18 cellular contexts compared by ENCODE assay signal in the genomic region with DNA sequence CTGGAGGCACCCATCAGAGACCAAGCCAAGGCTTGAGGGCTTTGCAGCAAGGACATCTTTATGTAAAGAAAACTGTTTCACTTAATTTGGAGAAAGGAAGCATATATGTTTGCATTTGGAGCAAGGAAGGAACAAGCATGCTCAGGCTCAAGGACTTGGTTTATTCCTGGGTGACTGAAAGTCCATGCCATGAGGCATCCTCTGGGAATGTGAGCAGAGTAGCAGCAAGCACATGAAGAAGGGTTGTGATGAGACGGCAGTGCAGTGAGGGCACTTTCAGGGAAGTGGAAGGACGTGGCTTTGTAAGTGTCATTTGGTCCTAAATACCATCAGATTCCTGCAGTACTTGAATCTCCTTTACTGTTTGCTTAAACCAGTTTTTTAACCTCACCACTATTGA. TPM values are rescaled to one million over a fixed set of nuclear protein-coding genes. Genes with fewer than 3 reads are reported as not detected.
DNase-seq lines count a peak whose midpoint lies in the region; FAIRE-seq and TF ChIP-seq lines count a peak whose summit lies in the region.
"Had no signal": no experiment of that assay in that cellular context is flagged by ENCODE, and none has a peak within 500 bp of the region (broad histone marks: within the 10 kb centered on the region; RNA-seq: fewer than 3 reads in every experiment).

No MANE protein-coding gene starts in this region.

- no peaks in the 10 kb centered on the region for H4K20me1 ChIP-seq in GM23248 (ENCODE audit: insufficient read depth)

- no peak overlapping the region for H3K9ac ChIP-seq in GM23248

- WGBS in GM23248 (ENCODE audit: low coverage in 1 of 2, low lambda C conversion rate in 2 of 2, missing lambda C conversion rate in 2 of 2), 2 experiments, result 40 to 43% methylated on average over 2 of the region's 2 CpGs
- 85% methylated on average over 2 of the region's 2 CpGs for WGBS in esophagus muscularis mucosa

- no peak overlapping the region for H3K4me2 ChIP-seq in GM23248 (ENCODE audit: unreplicated experiment)

- in situ Hi-C loops in GM23248 (cut with MboI), result no loop called here

- H3K79me2 ChIP-seq in GM23248 (ENCODE audit: insufficient read depth), result no peaks in the 10 kb centered on the region

- intact Hi-C loops in esophagus muscularis mucosa (cut with DNase I), result loop anchor here (10.0 kb wide), 1 partner anchor 103 kb away; no protein-coding TSS in a partner anchor

- no peaks in the 10 kb centered on the region for H3K36me3 ChIP-seq in GM23248 (ENCODE audit: low read depth)
- peaks cover 3% of the 10 kb centered on the region for H3K36me3 ChIP-seq in bronchial epithelial cell (ENCODE audit: control insufficient read depth, insufficient read depth, low read length)
- H3K36me3 ChIP-seq in esophagus muscularis mucosa, result no peaks in the 10 kb centered on the region
- H3K36me3 ChIP-seq: sigmoid colon had no signal

- no peak overlapping the region for H2AFZ ChIP-seq in GM23248

- peaks cover 14% of the 10 kb centered on the region for H3F3A ChIP-seq in GM23248 (ENCODE audit: insufficient read depth)

- peaks cover 17% of the 10 kb centered on the region for H3K4me1 ChIP-seq in GM23248 (ENCODE audit: insufficient read depth)
- no peaks in the 10 kb centered on the region for H3K4me1 ChIP-seq in esophagus muscularis mucosa
- H3K4me1 ChIP-seq: BE2C had no signal

- no peaks in the 10 kb centered on the region for H3K9me3 ChIP-seq in AG04450 (ENCODE audit: control insufficient read depth, insufficient read depth, low read length)
- H3K9me3 ChIP-seq in GM23248 (ENCODE audit: low read depth), result no peaks in the 10 kb centered on the region
- no peaks in the 10 kb centered on the region for H3K9me3 ChIP-seq in esophagus muscularis mucosa
- H3K9me3 ChIP-seq: BE2C, mucosa of descending colon, sigmoid colon had no signal

- no peak for FAIRE-seq in bronchial epithelial cell (lab: Jason Lieb, UNC)
- FAIRE-seq: GM19239 had no signal

- TF ChIP-seq EP300 in esophagus muscularis mucosa (IDR thresholded peaks at IDR 0.05), result no peak

- POLR2A ChIA-PET in AG04450 (lab: Yijun Ruan, JAX), result no interaction called here

- CTCF ChIA-PET in AG04450 (lab: Charles Lee), result interaction anchor here (1.0 to 1.5 kb wide), 4 partner anchors 25 to 108 kb away, joined by 3 to 6 read pairs (median 3); no protein-coding TSS in a partner anchor

- H3K27me3 ChIP-seq in AG04450 (ENCODE audit: control insufficient read depth, insufficient read depth, low read length) (no peaks in the 10 kb centered on the region), GM23248 (replicated peaks; ENCODE audit: insufficient read depth) (no peaks in the 10 kb centered on the region), bronchial epithelial cell (ENCODE audit: control insufficient read depth, insufficient read depth, low read length) (no peaks in the 10 kb centered on the region), esophagus muscularis mucosa (no peaks in the 10 kb centered on the region)
- H3K27me3 ChIP-seq: BE2C, sigmoid colon had no signal

- TF ChIP-seq POLR2A in esophagus muscularis mucosa (IDR thresholded peaks at IDR 0.05; ENCODE audit: low read depth), result no peak

- no peak overlapping the region for H3K4me3 ChIP-seq in AG04450 (ENCODE audit: low read depth, low read length)
- H3K4me3 ChIP-seq in GM23248, result no peak overlapping the region
- no peak overlapping the region for H3K4me3 ChIP-seq in bronchial epithelial cell (ENCODE audit: low read depth, low read length)
- no peak overlapping the region for H3K4me3 ChIP-seq in esophagus muscularis mucosa
- H3K4me3 ChIP-seq: mucosa of descending colon, sigmoid colon, SK-N-MC had no signal

- no peak for TF ChIP-seq CTCF in AG04450 (IDR thresholded peaks at IDR 0.05; ENCODE audit: low read depth, low read length)
- TF ChIP-seq CTCF in bronchial epithelial cell (IDR thresholded peaks at IDR 0.05; ENCODE audit: insufficient read depth, low read length, severe bottlenecking), result no peak
- no peak for TF ChIP-seq CTCF in esophagus muscularis mucosa (IDR thresholded peaks at IDR 0.05)

- H3K9me2 ChIP-seq in GM23248 (ENCODE audit: insufficient read depth), result no peaks in the 10 kb centered on the region

- peak; percentile 33 for DNase-seq in AG04450 (ENCODE audit: low read depth, low spot score)
- peak; percentile 77 for DNase-seq in GM23248
- peak; percentile 56 for DNase-seq in bronchial epithelial cell (ENCODE audit: low read depth)
- DNase-seq in kidney glomerular epithelial cell (lab: John Stamatoyannopoulos, UW), result peak; percentile 30
- DNase-seq in cerebellum (ENCODE audit: low spot score), result no peak
- DNase-seq in cortex of kidney (lab: John Stamatoyannopoulos, UW), result no peak
- DNase-seq in esophagus muscularis mucosa (ENCODE audit: extremely low spot score), result no peak
- no peak for DNase-seq in GF-D8 (lab: John Stamatoyannopoulos, UW)
- DNase-seq: activated CD4-positive, alpha-beta T cell treated with anti-CD3 and anti-CD28 coated beads, Interleukin-2, amount 50 U/mL, for 4 hours; BE2C; DMS 273 treated with DMSO at 0.1 percent for 48 hours; left colon; mucosa of descending colon; NCI-H2081 treated with DMSO at 0.1 percent for 48 hours; NCI-H69; sigmoid colon had no signal

- no peak overlapping the region for H3K27ac ChIP-seq in AG04450 (ENCODE audit: low read depth, low read length)
- peak overlapping the region; percentile 54 for H3K27ac ChIP-seq in GM23248
- H3K27ac ChIP-seq in esophagus muscularis mucosa (replicated peaks in 1 of 4), result no peak overlapping the region
- H3K27ac ChIP-seq: sigmoid colon had no signal

RNA-seq across cellular contexts. Expression of a gene that starts 26.8 kb away (rescaled TPM):
- 13.7 and 17.5 TPM in 2 replicates for polyA plus RNA-seq in AG04450 (2011; rRNA removed)
- polyA minus RNA-seq in AG04450 (2011; rRNA and poly(A)+ RNA removed), result 23.9 and 31.1 TPM in 2 replicates
- 57.7 and 66.7 TPM in 2 replicates for total RNA-seq in GM23248 (2014; rRNA removed; shearing (Covaris generic))
- polyA plus RNA-seq in GM23248 (2016; fragmentation: Nextera tagmentation; extraction: Ambion mirVana), result 16.0 and 18.7 TPM in 2 replicates
- 85.6 and 93.7 TPM in 2 replicates for total RNA-seq in bronchial epithelial cell
- 35.2 TPM for total RNA-seq in cerebellum
- total RNA-seq in esophagus muscularis mucosa, result 10 to 100 TPM; 51.0 to 86.0 (median 66.7) TPM

Comparison
In these comparisons a context has a peak if more than half of its experiments do, and no peak if none do; other contexts are left out.
1. DNase-seq: peak in AG04450 (single experiment), GM23248 (single experiment), bronchial epithelial cell (single experiment) and kidney glomerular epithelial cell (single experiment); none in cerebellum (single experiment), cortex of kidney (single experiment), esophagus muscularis mucosa (single experiment) and GF-D8 (single experiment).